28 cellular contexts compared by ENCODE assay signal in the genomic region with DNA sequence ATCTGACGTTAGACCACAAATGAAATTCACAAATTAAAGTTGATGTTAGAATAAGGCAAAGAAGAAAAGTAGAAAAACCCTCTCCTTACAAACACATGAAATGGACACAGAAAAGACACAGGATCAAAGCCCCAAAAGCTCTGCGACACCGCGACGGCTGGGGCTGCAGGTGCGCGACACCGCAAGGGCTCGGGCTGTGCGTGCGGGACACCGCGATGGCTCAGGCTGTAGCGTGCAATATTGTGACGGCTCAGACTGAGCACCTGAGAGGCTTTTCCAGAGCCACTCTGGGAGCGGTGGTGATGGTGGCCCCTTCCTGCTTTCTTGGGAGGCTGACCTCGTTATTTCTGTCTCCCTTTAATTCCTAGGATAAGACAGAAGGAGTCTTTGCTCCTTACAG.
"Had no signal": no experiment of that assay in that cellular context is flagged by ENCODE, and none has a peak within 500 bp of the region (broad histone marks: within the 10 kb centered on the region; RNA-seq: fewer than 3 reads in every experiment).

No MANE protein-coding gene starts in this region.

- H3K27me3 Mint-ChIP-seq: naive thymus-derived CD8-positive, alpha-beta T cell; natural killer cell treated with Interleukin-12 subunit alpha and Interleukin-12 subunit beta and Interleukin-15 and Interleukin-18, amount 100 ng/mL, for 72 hours; stimulated activated memory B cell treated with anti-CD40 and anti-IgM and Interleukin-4, amounts not matched to agents 10 μg/mL and 1 μg/mL and 100 μg/mL, for 72 hours; stimulated activated naive CD8-positive, alpha-beta T cell treated with anti-CD3 and anti-CD28 coated beads, Interleukin-15, amount 100 ng/mL, for 72 hours; type B pancreatic cell had no signal

- H3K27me3 ChIP-seq: neutrophil, pancreas, right lobe of liver, sigmoid colon, suprapubic skin, testis, tibial artery, transverse colon, upper lobe of right lung, uterus had no signal

- H3K4me3 Mint-ChIP-seq: naive thymus-derived CD8-positive, alpha-beta T cell; natural killer cell treated with Interleukin-12 subunit alpha and Interleukin-12 subunit beta and Interleukin-15 and Interleukin-18, amount 100 ng/mL, for 72 hours; nephron progenitor cell; neural crest cell; stimulated activated memory B cell treated with anti-CD40 and anti-IgM and Interleukin-4, amounts not matched to agents 10 μg/mL and 1 μg/mL and 100 μg/mL, for 72 hours; stimulated activated naive CD8-positive, alpha-beta T cell treated with anti-CD3 and anti-CD28 coated beads, Interleukin-15, amount 100 ng/mL, for 72 hours; type B pancreatic cell had no signal

- H3K4me1 ChIP-seq: pancreas, suprapubic skin, testis, tibial artery, transverse colon, upper lobe of right lung, uterus had no signal

- ATAC-seq: naive thymus-derived CD8-positive, alpha-beta T cell; natural killer cell treated with Interleukin-12 subunit alpha and Interleukin-12 subunit beta and Interleukin-15 and Interleukin-18, amount 100 ng/mL, for 72 hours; pancreas; right cardiac atrium; right lobe of liver; stimulated activated memory B cell treated with anti-CD40 and anti-IgM and Interleukin-4, amounts not matched to agents 10 μg/mL and 1 μg/mL and 100 μg/mL, for 72 hours; stimulated activated naive CD8-positive, alpha-beta T cell treated with anti-CD3 and anti-CD28 coated beads, Interleukin-15, amount 100 ng/mL, for 72 hours; stimulated activated naive CD8-positive, alpha-beta T cell treated with anti-CD3 and anti-CD28 coated beads, Interleukin-15, Interleukin-2, amounts not matched to agents 100 U/mL and 50 U/mL, for 24 hours; upper lobe of right lung had no signal

- H3K9me3 ChIP-seq: neutrophil, pancreas, prostate gland, right lobe of liver, sigmoid colon, suprapubic skin, testis, tibial artery, transverse colon, upper lobe of right lung, uterus had no signal

- H3K36me3 ChIP-seq: uterus had no signal

- H3K9me3 Mint-ChIP-seq: naive thymus-derived CD8-positive, alpha-beta T cell; natural killer cell treated with Interleukin-12 subunit alpha and Interleukin-12 subunit beta and Interleukin-15 and Interleukin-18, amount 100 ng/mL, for 72 hours; nephron progenitor cell; neural crest cell; stimulated activated memory B cell treated with anti-CD40 and anti-IgM and Interleukin-4, amounts not matched to agents 10 μg/mL and 1 μg/mL and 100 μg/mL, for 72 hours; stimulated activated naive CD8-positive, alpha-beta T cell treated with anti-CD3 and anti-CD28 coated beads, Interleukin-15, amount 100 ng/mL, for 72 hours; type B pancreatic cell had no signal

- H3K4me3 ChIP-seq: pancreas, prostate gland, right lobe of liver, sigmoid colon, suprapubic skin, testis, tibial artery, transverse colon, upper lobe of right lung, uterus had no signal

- H3K36me3 Mint-ChIP-seq: natural killer cell treated with Interleukin-12 subunit alpha and Interleukin-12 subunit beta and Interleukin-15 and Interleukin-18, amount 100 ng/mL, for 72 hours had no signal

- H3K27ac Mint-ChIP-seq: naive thymus-derived CD8-positive, alpha-beta T cell; natural killer cell treated with Interleukin-12 subunit alpha and Interleukin-12 subunit beta and Interleukin-15 and Interleukin-18, amount 100 ng/mL, for 72 hours; stimulated activated memory B cell treated with anti-CD40 and anti-IgM and Interleukin-4, amounts not matched to agents 10 μg/mL and 1 μg/mL and 100 μg/mL, for 72 hours; type B pancreatic cell had no signal

- DNase-seq: naive thymus-derived CD8-positive, alpha-beta T cell; nephron progenitor cell; nucleus accumbens; right cardiac atrium; right lobe of liver; sigmoid colon; small intestine; stimulated activated CD4-positive, alpha-beta T cell treated with anti-CD3 and anti-CD28 coated beads, Interleukin-15, amount 100 ng/mL, for 24 hours; stimulated activated CD4-positive, alpha-beta T cell treated with anti-CD3 and anti-CD28 coated beads, Interleukin-2, amount 100 ng/mL, for 24 hours; stimulated activated CD4-positive, alpha-beta T cell treated with anti-CD3 and anti-CD28 coated beads, Interleukin-2, amount 100 ng/mL, for 48 hours; stimulated activated CD4-positive, alpha-beta T cell treated with anti-CD3 and anti-CD28 coated beads, Interleukin-4, amount 100 ng/mL, for 24 hours; stimulated activated naive CD4-positive, alpha-beta T cell; stimulated activated naive CD8-positive, alpha-beta T cell treated with anti-CD3 and anti-CD28 coated beads, Interleukin-15, amount 100 ng/mL, for 72 hours; stimulated activated naive CD8-positive, alpha-beta T cell treated with anti-CD3 and anti-CD28 coated beads, Interleukin-15, Interleukin-2, amounts not matched to agents 100 U/mL and 50 U/mL, for 24 hours; substantia nigra; testis; tibial artery; transverse colon; upper lobe of right lung; uterus had no signal

- H3K4me1 Mint-ChIP-seq: nephron progenitor cell; neural crest cell; stimulated activated memory B cell treated with anti-CD40 and anti-IgM and Interleukin-4, amounts not matched to agents 10 μg/mL and 1 μg/mL and 100 μg/mL, for 72 hours; stimulated activated naive CD8-positive, alpha-beta T cell treated with anti-CD3 and anti-CD28 coated beads, Interleukin-15, amount 100 ng/mL, for 72 hours had no signal

- H3K27ac ChIP-seq: neutrophil, pancreas, prostate gland, right lobe of liver, suprapubic skin, testis, tibial artery, transverse colon, upper lobe of right lung, uterus had no signal
